In genomic region chr3:16692486-16693378, GRCh38 we compare ENCODE assay signal across 23 cellular contexts.
DNase-seq lines count a peak whose midpoint lies in the region; ATAC-seq, FAIRE-seq and TF ChIP-seq lines count a peak whose summit lies in the region.
"Had no signal": no experiment of that assay in that cellular context is flagged by ENCODE, and none has a peak within 500 bp of the region (broad histone marks: within the 10 kb centered on the region; RNA-seq: fewer than 3 reads in every experiment).

No MANE protein-coding gene starts in this region.

- no peaks in the 10 kb centered on the region for H3K4me1 ChIP-seq in PC-3 (ENCODE audit: insufficient read depth, low read length)
- H3K4me1 ChIP-seq in GM12878 (ENCODE audit: control insufficient read depth, insufficient read depth, low read length): peaks cover 12% of the 10 kb centered on the region; the same call in 1 of the 2 replicates
- peaks cover 5 to 8% of the 10 kb centered on the region in 2 experiments for H3K4me1 ChIP-seq in trophoblast cell (ENCODE audit: control insufficient read depth in 1 of 2, insufficient read depth in 2 of 2, low read length in 2 of 2)
- peaks cover 0 to 11% (median 0%) of the 10 kb centered on the region in 4 donors for H3K4me1 ChIP-seq in tibial artery
- H3K4me1 ChIP-seq: Peyer's patch, SJCRH30 had no signal

- intact Hi-C loops in PC-3 (cut with micrococcal nuclease): no loop called here
- intact Hi-C loops in GM12878 (cut with micrococcal nuclease; ENCODE audit: unreplicated experiment): no loop called here
- intact Hi-C loops in tibial artery (cut with DNase I; ENCODE audit: low total_unique reads): no loop called here

- H4K91ac ChIP-seq in trophoblast cell (ENCODE audit: low read depth, low read length): peak overlapping the region; percentile 43

- H2BK120ac ChIP-seq in trophoblast cell (ENCODE audit: insufficient read depth, low read length, poor library complexity): no peak overlapping the region

- WGBS in GM12878 (ENCODE audit: insufficient coverage, insufficient replicate concordance, low lambda C conversion rate, missing lambda C conversion rate): 35% methylated on average over 8 of the region's 8 CpGs
- WGBS in trophoblast cell (ENCODE audit: extremely low coverage, insufficient coverage, insufficient read length): no CpG with 5 or more reads among the region's 8 CpGs

- no peak overlapping the region for H3K4ac ChIP-seq in trophoblast cell (ENCODE audit: low read depth, low read length)

- RAD21 ChIA-PET in GM12878 (lab: Charles Lee; ENCODE audit: unreplicated experiment): no interaction called here

- H4K20me1 ChIP-seq in PC-3 (ENCODE audit: low read length) (no peaks in the 10 kb centered on the region), GM12878 (ENCODE audit: control insufficient read depth, insufficient read depth) (no peaks in the 10 kb centered on the region)

- peak overlapping the region; percentile 5 for H2AK5ac ChIP-seq in trophoblast cell (ENCODE audit: low read length)

- CTCF ChIA-PET in PC-3 (lab: Charles Lee): interaction anchor here (0.6 kb wide), 1 partner anchor 14 kb away, joined by 3 read pairs; no protein-coding TSS in a partner anchor
- CTCF ChIA-PET in GM12878 (lab: Yijun Ruan, JAX): interaction anchor here (0.7 kb wide), 1 partner anchor 467 kb away, joined by 3 read pairs; no protein-coding TSS in a partner anchor

- BruUV-seq in PC-3 (replicated peaks; lab: Mats Ljungman, UMichigan) (no TSS peak), GM12878 (replicated peaks; lab: Mats Ljungman, UMichigan) (no TSS peak)

- no peaks in the 10 kb centered on the region for H3F3A ChIP-seq in PC-3 (ENCODE audit: low read length, unreplicated experiment)

- DNase-seq in GM12865 (ENCODE audit: low read depth): peak; percentile 27
- no peak for DNase-seq in PC-3
- DNase-seq in GM12878 (ENCODE audit: low read depth, low spot score): no peak
- DNase-seq in trophoblast cell: no peak
- no peak for DNase-seq in mesenteric fat pad (ENCODE audit: low spot score)
- no peak for DNase-seq in tibial artery
- DNase-seq in GF-D8 (lab: John Stamatoyannopoulos, UW): no peak
- DNase-seq: CD4-positive, CD25-positive, alpha-beta regulatory T cell; COR-L47; DMS79; H7; IMR-90; NCI-H1105; NCI-H146; NCI-H2029; NCI-H2227 treated with DMSO at 0.1 percent for 48 hours; NCI-H510A; NCI-H748 treated with DMSO at 0.1 percent for 48 hours; NK-92 treated with Interleukin-12 subunit alpha and Interleukin-12 subunit beta, amount 100 ng/mL, for 24 hours; Peyer's patch; SJCRH30 had no signal

- no peak for TF ChIP-seq CTCF in GM12865 (IDR thresholded peaks at IDR 0.05; ENCODE audit: insufficient read depth, low read depth, low read length, missing control alignments)
- no peak for TF ChIP-seq CTCF in PC-3 (conservative IDR thresholded peaks at IDR 0.05; ENCODE audit: low read depth, low read length)
- TF ChIP-seq CTCF in GM12878 (IDR thresholded peaks at IDR 0.05 in 2 of 3, conservative IDR thresholded peaks at IDR 0.05 in 1 of 3; ENCODE audit: control insufficient read depth in 2 of 3, extremely low read depth in 1 of 3, insufficient read depth in 1 of 3, low read depth in 3 of 3, low read length in 3 of 3): no peak
- TF ChIP-seq CTCF in tibial artery (IDR thresholded peaks at IDR 0.05): no peak

- H2AFZ ChIP-seq in PC-3 (ENCODE audit: low read length) (0 out of 2 replicates have a peak overlapping the region, but pooled peaks have one; percentile 32), GM12878 (ENCODE audit: control insufficient read depth, low read depth, low read length) (no peak overlapping the region), trophoblast cell (ENCODE audit: insufficient read depth, low read length, poor library complexity) (no peak overlapping the region)

- H3K18ac ChIP-seq in trophoblast cell (ENCODE audit: low read length): no peak overlapping the region

- H3K23ac ChIP-seq in trophoblast cell (ENCODE audit: low read length): no peak overlapping the region

- in situ Hi-C loops in GM12878 (cut with MboI): no loop called here

- no peak for TF ChIP-seq EP300 in GM12878 (IDR thresholded peaks at IDR 0.05; ENCODE audit: borderline replicate concordance in 1 of 2, control insufficient read depth in 1 of 2, low read depth in 2 of 2, low read length in 2 of 2)

- SMC1A ChIA-PET in GM12878 (lab: Charles Lee; ENCODE audit: uncharacterized antibody, unreplicated experiment): interaction anchor here (1.2 kb wide), 1 partner anchor 49 kb away, joined by 4 read pairs; no protein-coding TSS in a partner anchor

- H3K9ac ChIP-seq in PC-3 (ENCODE audit: low read length) (no peak overlapping the region), GM12878 (ENCODE audit: control insufficient read depth, insufficient read depth, low read length) (no peak overlapping the region), trophoblast cell (ENCODE audit: low read length) (no peak overlapping the region)
- H3K9ac ChIP-seq: KMS-11 had no signal

- H3K9me3 ChIP-seq in PC-3 (ENCODE audit: low read length): no peaks in the 10 kb centered on the region
- no peaks in the 10 kb centered on the region for H3K9me3 ChIP-seq in GM12878 (replicated peaks; ENCODE audit: control insufficient read depth, insufficient read depth, low read length)
- peaks cover 1% of the 10 kb centered on the region for H3K9me3 ChIP-seq in trophoblast cell (ENCODE audit: insufficient read depth, low read depth, low read length)
- no peaks in the 10 kb centered on the region for H3K9me3 ChIP-seq in tibial artery
- H3K9me3 ChIP-seq: Peyer's patch, SJCRH30 had no signal

- H3K27me3 ChIP-seq in PC-3 (ENCODE audit: low read length): no peaks in the 10 kb centered on the region
- H3K27me3 ChIP-seq in GM12878 (replicated peaks in 1 of 2; ENCODE audit: control insufficient read depth in 2 of 2, insufficient read depth in 2 of 2, low read length in 1 of 2): no peaks in the 10 kb centered on the region
- no peaks in the 10 kb centered on the region for H3K27me3 ChIP-seq in trophoblast cell (ENCODE audit: insufficient read depth, low read length)
- no peaks in the 10 kb centered on the region for H3K27me3 ChIP-seq in tibial artery
- H3K27me3 ChIP-seq: Peyer's patch, SJCRH30 had no signal

- H4K12ac ChIP-seq in trophoblast cell (ENCODE audit: low read depth, low read length): no peak overlapping the region

- H3K4me2 ChIP-seq in PC-3 (ENCODE audit: low read length) (no peak overlapping the region), GM12878 (ENCODE audit: control insufficient read depth, insufficient read depth) (no peak overlapping the region), trophoblast cell (ENCODE audit: low read length) (no peak overlapping the region)
- H3K4me2 ChIP-seq: KMS-11 had no signal

- no peaks in the 10 kb centered on the region for H3K9me2 ChIP-seq in PC-3 (replicated peaks; ENCODE audit: low read length)

- H3K36me3 ChIP-seq in PC-3 (ENCODE audit: low read depth, low read length): no peaks in the 10 kb centered on the region
- no peaks in the 10 kb centered on the region for H3K36me3 ChIP-seq in GM12878 (ENCODE audit: control insufficient read depth in 2 of 2, insufficient read depth in 2 of 2, low read length in 1 of 2)
- no peaks in the 10 kb centered on the region for H3K36me3 ChIP-seq in trophoblast cell (ENCODE audit: control insufficient read depth in 1 of 2, insufficient read depth in 2 of 2, low read length in 2 of 2)
- H3K36me3 ChIP-seq in tibial artery: no peaks in the 10 kb centered on the region
- H3K36me3 ChIP-seq: Peyer's patch, SJCRH30 had no signal

- H2BK5ac ChIP-seq in trophoblast cell (ENCODE audit: low read depth, low read length, poor library complexity): no peak overlapping the region

- no peak overlapping the region for H3K27ac ChIP-seq in PC-3 (ENCODE audit: low read length)
- H3K27ac ChIP-seq in GM12878 (ENCODE audit: control insufficient read depth, insufficient read depth): no peak overlapping the region
- H3K27ac ChIP-seq in trophoblast cell (ENCODE audit: low read depth, low read length): no peak overlapping the region
- no peak overlapping the region for H3K27ac ChIP-seq in tibial artery
- H3K27ac ChIP-seq: KMS-11, Peyer's patch, SJCRH30 had no signal

- peak overlapping the region; percentile 42 for H4K8ac ChIP-seq in trophoblast cell (ENCODE audit: low read depth, low read length)

- TF ChIP-seq POLR2A in GM12878 (IDR thresholded peaks at IDR 0.05; ENCODE audit: low read depth, low read length): no peak

- no peak for TF ChIP-seq RAD21 in GM12878 (IDR thresholded peaks at IDR 0.05; ENCODE audit: insufficient read depth, low read depth, low read length)

- peaks cover 9% of the 10 kb centered on the region for H3K79me1 ChIP-seq in trophoblast cell (ENCODE audit: low read length)

- H2BK12ac ChIP-seq in trophoblast cell (ENCODE audit: low read length): peak overlapping the region; percentile 60

- ATAC-seq in PC-3 (no peak), GM12878 (no peak)

- H3K4me3 ChIP-seq in GM12865 (ENCODE audit: low read depth, low read length): no peak overlapping the region
- H3K4me3 ChIP-seq in PC-3 (ENCODE audit: low read length): no peak overlapping the region
- H3K4me3 ChIP-seq in GM12878: no peak overlapping the region
- H3K4me3 ChIP-seq in trophoblast cell (ENCODE audit: low read depth, low read length): no peak overlapping the region
- no peak overlapping the region for H3K4me3 ChIP-seq in tibial artery
- H3K4me3 ChIP-seq: Peyer's patch, SJCRH30 had no signal

- H3K14ac ChIP-seq in trophoblast cell (ENCODE audit: low read length): no peak overlapping the region

- no peak for FAIRE-seq in GM12878 (lab: Jason Lieb, UNC)
- FAIRE-seq: GM12891 had no signal

- POLR2A ChIA-PET in PC-3 (lab: Charles Lee; ENCODE audit: unreplicated experiment): interaction anchor here (0.5 kb wide), 1 partner anchor 20 kb away, joined by 3 read pairs; no protein-coding TSS in a partner anchor
- POLR2A ChIA-PET in GM12878 (lab: Charles Lee): interaction anchor here (0.6 kb wide), 1 partner anchor 32 kb away, joined by 4 read pairs; no protein-coding TSS in a partner anchor

- H3K79me2 ChIP-seq in PC-3 (ENCODE audit: low read length) (no peaks in the 10 kb centered on the region), GM12878 (ENCODE audit: control insufficient read depth, insufficient read depth, low read length) (no peaks in the 10 kb centered on the region), trophoblast cell (ENCODE audit: control insufficient read depth, insufficient read depth, low read length, poor library complexity) (no peaks in the 10 kb centered on the region)

TF ChIP-seq in GM12878, 131 proteins besides CTCF, POLR2A, EP300 and RAD21 (continues in another document):
- peak; percentile 47 for TF ChIP-seq RUNX3 (IDR thresholded peaks at IDR 0.05; ENCODE audit: low read length)
